ENCODE assay signal across 8 cellular contexts in the genomic region with DNA sequence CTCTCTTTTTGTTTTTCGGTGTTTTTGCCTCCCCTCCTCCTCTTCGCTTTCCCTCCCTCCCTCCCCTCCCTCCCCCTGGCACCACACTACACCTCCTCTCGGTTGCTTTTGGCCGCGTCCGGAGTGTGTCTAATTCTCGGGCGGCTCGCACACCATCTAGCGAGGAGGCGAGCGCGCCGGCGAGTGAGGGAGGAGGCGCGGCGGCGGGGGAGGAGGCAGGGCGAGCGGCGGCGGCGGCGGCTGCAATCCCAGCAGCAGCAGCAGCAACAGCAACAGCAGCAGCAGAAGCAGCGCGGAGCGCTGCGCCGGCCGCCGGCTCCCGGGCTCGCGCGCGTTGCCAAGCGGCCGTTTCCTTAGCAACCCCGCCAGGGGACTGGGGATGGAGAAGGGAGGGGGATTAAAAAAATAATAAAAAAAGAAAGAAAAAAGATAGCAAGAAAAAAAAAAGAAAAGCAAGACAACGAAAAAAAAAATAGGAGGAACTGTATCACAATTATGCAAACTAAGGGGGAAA. TPM values are rescaled to one million over a fixed set of nuclear protein-coding genes. Genes with fewer than 3 reads are reported as not detected.
A peak's percentile ranks its signal among the peaks of the same experiment; 100 is the strongest.
DNase-seq lines count a peak whose midpoint lies in the region; ATAC-seq lines count a peak whose summit lies in the region.

No MANE protein-coding gene starts in this region.

- DNase-seq in EL, result peak; percentile 97
- peak; percentile 71 for DNase-seq in GOT3 (lab: John Stamatoyannopoulos, UW)
- DNase-seq in Kasumi-1 (lab: John Stamatoyannopoulos, UW), result peak; percentile 75
- peak; percentile 81 for DNase-seq in RPMI8226
- DNase-seq in amniotic epithelial cell (ENCODE audit: low read depth), result peak; percentile 87
- DNase-seq in Right ventricle myocardium superior, result peak; percentile 93
- peak; percentile 89 for DNase-seq in occipital lobe (lab: John Stamatoyannopoulos, UW)

- under 1% methylated on average over 41 of the region's 41 CpGs for WGBS in urinary bladder

- H3K4me3 ChIP-seq in urinary bladder (ENCODE audit: low read depth, low read length), result peak overlapping the region; percentile 59

- ATAC-seq in Right ventricle myocardium superior (ENCODE audit: poor library complexity), result peak; percentile 91

- H3K27ac ChIP-seq in urinary bladder (ENCODE audit: low read depth), result peak overlapping the region; percentile 81

- intact Hi-C loops in Right ventricle myocardium superior (cut with DNase I), result no loop called here

- H3K36me3 ChIP-seq in urinary bladder (ENCODE audit: insufficient read depth), result no peaks in the 10 kb centered on the region

- no peaks in the 10 kb centered on the region for H3K4me1 ChIP-seq in urinary bladder (ENCODE audit: insufficient read depth)

RNA-seq across cellular contexts. Expression of gene NEGR1, which starts 0.4 kb away (rescaled TPM):
- total RNA-seq in Right ventricle myocardium superior (15.7 TPM), occipital lobe (40.9 TPM), urinary bladder (92.3 TPM)
- 38.2 TPM for polyA plus RNA-seq in urinary bladder

Comparison
In these comparisons a context has a peak if more than half of its experiments do, and no peak if none do; other contexts are left out.
1. Peak in every context shown above with its lines: DNase-seq, ATAC-seq, H3K4me3 ChIP-seq and H3K27ac ChIP-seq.